In the genomic region with DNA sequence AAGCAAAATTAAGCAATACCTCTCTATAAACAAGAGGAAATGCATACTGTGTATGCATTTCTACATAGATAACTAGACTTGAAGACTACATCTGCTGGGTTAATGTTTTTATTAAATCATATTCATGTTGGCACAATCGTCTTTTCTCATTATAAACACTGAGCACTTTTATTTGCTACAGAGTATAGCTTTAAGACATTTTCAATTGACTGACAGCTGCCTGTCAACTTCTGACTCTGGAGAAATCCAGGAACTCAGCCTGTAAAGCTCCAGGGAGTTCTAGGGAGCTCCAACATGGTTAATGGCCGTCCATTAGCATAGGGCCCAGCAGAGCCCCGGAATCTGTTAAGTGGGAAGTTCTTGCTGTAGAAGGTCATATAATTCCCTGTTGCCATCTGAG, we compare ENCODE assay signal across 23 cellular contexts.
"Had no signal": no experiment of that assay in that cellular context is flagged by ENCODE, and none has a peak within 500 bp of the region (broad histone marks: within the 10 kb centered on the region; RNA-seq: fewer than 3 reads in every experiment).

No MANE protein-coding gene starts in this region.

- H3K4me1 Mint-ChIP-seq: IgD-negative memory B cell had no signal

- H3K4me1 ChIP-seq: SJSA1 had no signal

- DNase-seq: Kasumi-1, MM.1S, NCI-H1092 treated with DMSO at 0.1 percent for 48 hours, NCI-H1436, NCI-H187, NCI-H2029, NCI-H2081 treated with DMSO at 0.1 percent for 48 hours, NCI-H2171, NCI-H226, NCI-H446, NCI-H510A, NCI-H524 treated with DMSO at 0.1 percent for 48 hours, NCI-H69, NCI-H774, Right ventricle myocardium superior, RPMI8226, SIG-M5 had no signal

- H3K36me3 Mint-ChIP-seq: IgD-negative memory B cell had no signal

- H3K27me3 ChIP-seq: SJSA1 had no signal

- H3K36me3 ChIP-seq: SJSA1 had no signal

- ATAC-seq: K562 had no signal

- H3K4me3 ChIP-seq: K562, SJSA1, SK-N-MC had no signal

- H3K9ac ChIP-seq: KMS-11 had no signal

- H3K27ac ChIP-seq: HL-60, KMS-11, SJSA1, SK-N-MC had no signal

- H3K4me2 ChIP-seq: KMS-11 had no signal

- H3K9me3 Mint-ChIP-seq: IgD-negative memory B cell had no signal

- H3K9me3 ChIP-seq: SJSA1 had no signal

- H3K4me3 Mint-ChIP-seq: IgD-negative memory B cell had no signal

- H3K27ac Mint-ChIP-seq: IgD-negative memory B cell had no signal
